In the genomic region with DNA sequence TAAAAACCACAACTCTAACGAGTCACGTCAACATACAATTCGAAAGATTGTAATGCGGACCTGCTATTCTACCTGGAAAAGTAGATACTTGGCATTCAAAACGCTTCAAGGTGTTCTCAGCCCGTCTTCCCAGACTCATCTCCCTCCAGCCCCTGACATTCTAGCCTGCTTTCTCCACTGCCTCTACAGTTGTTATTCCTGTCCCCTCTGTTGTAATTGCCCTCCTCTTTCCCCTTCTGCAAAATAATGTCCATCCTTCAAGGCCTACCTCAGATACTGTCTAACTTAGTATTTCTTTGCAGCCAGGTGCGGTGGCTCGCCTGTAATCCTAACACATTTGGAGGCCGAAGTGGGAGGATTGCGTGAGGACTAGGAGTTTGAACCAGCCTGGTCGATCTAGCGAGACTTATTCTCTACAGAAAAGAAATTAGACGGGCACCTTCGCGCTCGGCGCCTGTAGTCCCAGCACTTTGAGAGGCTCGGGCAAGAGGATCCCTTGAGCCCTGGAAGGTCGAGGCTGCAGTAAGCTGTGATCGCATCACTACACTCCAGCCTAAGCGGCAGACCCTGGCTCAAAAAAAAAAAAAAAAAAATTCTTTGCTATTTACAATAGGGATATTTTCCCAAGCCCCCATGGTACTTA, we compare ENCODE assay signal across 8 cellular contexts. TPM values are rescaled to one million over a fixed set of nuclear protein-coding genes. Genes with fewer than 3 reads are reported as not detected.
DNase-seq lines count a peak whose midpoint lies in the region; ATAC-seq, FAIRE-seq and TF ChIP-seq lines count a peak whose summit lies in the region.

No MANE protein-coding gene starts in this region.

- TF ChIP-seq CTCF in keratinocyte (optimal IDR thresholded peaks at IDR 0.05 in 1 of 3, IDR thresholded peaks at IDR 0.05 in 1 of 3, conservative IDR thresholded peaks at IDR 0.05 in 1 of 3; ENCODE audit: extremely low read depth in 1 of 3, insufficient read depth in 2 of 3, low read length in 3 of 3): no peak
- TF ChIP-seq CTCF in thoracic aorta (IDR thresholded peaks at IDR 0.05): no peak

- no peaks in the 10 kb centered on the region for H4K20me1 ChIP-seq in keratinocyte (ENCODE audit: control insufficient read depth, extremely low read depth, insufficient read depth, low read length)

- intact Hi-C loops in activated CD4-positive, alpha-beta T cell treated with anti-CD3 and anti-CD28 coated beads, Interleukin-2, amount 10 ng/mL, durations not matched to agents 24 days and 14 days (cut with micrococcal nuclease): loop anchor here (1.0 to 2.0 kb wide), 5 partner anchors 34 to 343 kb away; a partner anchor contains a TSS

- peak overlapping the region; percentile 89 for H3K9ac ChIP-seq in keratinocyte (ENCODE audit: control insufficient read depth, extremely low read depth, insufficient read depth, low read length)

- peaks cover 26% of the 10 kb centered on the region for H3K36me3 Mint-ChIP-seq in activated CD4-positive, alpha-beta T cell treated with anti-CD3 and anti-CD28 coated beads, Interleukin-2, amount 10 ng/mL, durations not matched to agents 24 days and 14 days (ENCODE audit: low read depth)
- peaks cover 2% of the 10 kb centered on the region for H3K36me3 Mint-ChIP-seq in activated naive CD8-positive, alpha-beta T cell

- peaks cover 3% of the 10 kb centered on the region for H3K9me3 Mint-ChIP-seq in activated CD4-positive, alpha-beta T cell treated with anti-CD3 and anti-CD28 coated beads, Interleukin-2, amount 10 ng/mL, durations not matched to agents 24 days and 14 days
- H3K9me3 Mint-ChIP-seq in activated naive CD8-positive, alpha-beta T cell (ENCODE audit: low read depth): no peaks in the 10 kb centered on the region

- H3K4me2 ChIP-seq in keratinocyte (ENCODE audit: control insufficient read depth, extremely low read depth, insufficient read depth, low read depth, low read length): peak overlapping the region; percentile 91

- dilution Hi-C loops in keratinocyte (cut with MboI; ENCODE audit: extremely low pct_ligation_motif_present, low sequenced_read_pairs): no loop called here

- H3K27ac Mint-ChIP-seq in activated CD4-positive, alpha-beta T cell treated with anti-CD3 and anti-CD28 coated beads, Interleukin-2, amount 10 ng/mL, durations not matched to agents 24 days and 14 days: peak overlapping the region; percentile 94
- H3K27ac Mint-ChIP-seq in activated naive CD8-positive, alpha-beta T cell: peak overlapping the region; percentile 99

- no peaks in the 10 kb centered on the region for H3K9me1 ChIP-seq in keratinocyte (ENCODE audit: control insufficient read depth, extremely low read depth, insufficient read depth, low read length)

- no peak for DNase-seq in activated CD4-positive, alpha-beta T cell treated with anti-CD3 and anti-CD28 coated beads, Interleukin-2, amount 10 ng/mL, durations not matched to agents 24 days and 14 days
- no peak for DNase-seq in activated CD4-positive, alpha-beta T cell treated with anti-CD3 and anti-CD28 coated beads, Interleukin-2, amount 50 U/mL, for 1 hour
- no peak for DNase-seq in keratinocyte (ENCODE audit: low read depth, low spot score)
- no peak for DNase-seq in thoracic aorta (ENCODE audit: low spot score)
- DNase-seq in amniotic stem cell (lab: John Stamatoyannopoulos, UW): no peak

- H3K9me3 ChIP-seq in keratinocyte (ENCODE audit: control insufficient read depth, low read depth, low read length) (no peaks in the 10 kb centered on the region), thoracic aorta (no peaks in the 10 kb centered on the region)

- peaks cover 29% of the 10 kb centered on the region for H3K79me2 ChIP-seq in keratinocyte (ENCODE audit: control insufficient read depth, insufficient read depth, low read length)

- peaks cover 11% of the 10 kb centered on the region for H3K4me1 Mint-ChIP-seq in activated CD4-positive, alpha-beta T cell treated with anti-CD3 and anti-CD28 coated beads, Interleukin-2, amount 10 ng/mL, durations not matched to agents 24 days and 14 days
- peaks cover 26% of the 10 kb centered on the region for H3K4me1 Mint-ChIP-seq in activated naive CD8-positive, alpha-beta T cell (ENCODE audit: low read depth)

- peaks cover 6% of the 10 kb centered on the region for H3K4me1 ChIP-seq in keratinocyte (ENCODE audit: control insufficient read depth, extremely low read depth, insufficient read depth, low read length)
- H3K4me1 ChIP-seq in thoracic aorta (ENCODE audit: control insufficient read depth in 1 of 2, low read depth in 2 of 2): peaks cover 12 to 40% of the 10 kb centered on the region in 2 donors

- H2AFZ ChIP-seq in keratinocyte (ENCODE audit: control insufficient read depth, low read length): peak overlapping the region; percentile 93

- H3K4me3 ChIP-seq in keratinocyte (ENCODE audit: control insufficient read depth in 2 of 3, extremely low read depth in 1 of 3, insufficient read depth in 2 of 3, low read depth in 1 of 3, low read length in 3 of 3) (peak overlapping the region; percentile 54 to 88 (median 79)), thoracic aorta (peak overlapping the region; percentile 79)

- peaks cover 8% of the 10 kb centered on the region in 2 experiments for H3K36me3 ChIP-seq in keratinocyte (ENCODE audit: control insufficient read depth in 2 of 2, extremely low read depth in 1 of 2, insufficient read depth in 2 of 2, low read length in 2 of 2)
- H3K36me3 ChIP-seq in thoracic aorta: peaks cover 5% of the 10 kb centered on the region

- no peaks in the 10 kb centered on the region for H3K27me3 Mint-ChIP-seq in activated CD4-positive, alpha-beta T cell treated with anti-CD3 and anti-CD28 coated beads, Interleukin-2, amount 10 ng/mL, durations not matched to agents 24 days and 14 days
- no peaks in the 10 kb centered on the region for H3K27me3 Mint-ChIP-seq in activated naive CD8-positive, alpha-beta T cell

- H3K27me3 ChIP-seq in keratinocyte (ENCODE audit: control insufficient read depth, extremely low read depth, insufficient read depth, low read length) (no peaks in the 10 kb centered on the region), thoracic aorta (replicated peaks; ENCODE audit: insufficient read depth) (no peaks in the 10 kb centered on the region)

- no peak for ATAC-seq in thoracic aorta (ENCODE audit: insufficient number of reproducible peaks, low FRiP score, low read depth)
- ATAC-seq in GM19452 (IDR thresholded peaks at IDR 0.05; ENCODE audit: unreplicated experiment): no peak
- ATAC-seq in HG03095 (IDR thresholded peaks at IDR 0.05; ENCODE audit: unreplicated experiment): no peak

- FAIRE-seq in keratinocyte (lab: Jason Lieb, UNC): no peak

- H3K4me3 Mint-ChIP-seq in activated CD4-positive, alpha-beta T cell treated with anti-CD3 and anti-CD28 coated beads, Interleukin-2, amount 10 ng/mL, durations not matched to agents 24 days and 14 days: peak overlapping the region; percentile 93
- peak overlapping the region; percentile 99 for H3K4me3 Mint-ChIP-seq in activated naive CD8-positive, alpha-beta T cell

- H3K27ac ChIP-seq in keratinocyte (ENCODE audit: control insufficient read depth, insufficient read depth, low read length) (peak overlapping the region; percentile 86), thoracic aorta (peak overlapping the region; percentile 83 to 90)

RNA-seq across cellular contexts. Expression of a gene that starts 0.8 kb away (rescaled TPM):
- total RNA-seq in activated CD4-positive, alpha-beta T cell treated with anti-CD3 and anti-CD28 coated beads, Interleukin-2, amount 10 ng/mL, durations not matched to agents 24 days and 14 days: 123 and 135 TPM in 2 replicates
- polyA plus RNA-seq in keratinocyte: 22.0 to 39.3 TPM (median 25.6 TPM) in 3 replicates
- 163 TPM for polyA plus RNA-seq in keratinocyte (2011; ENCODE audit: low read depth)
- 23.5 and 25.8 TPM in 2 replicates for polyA plus RNA-seq in keratinocyte (2011; cell fraction: cytosol; rRNA removed)
- 17.6 and 29.3 TPM in 2 replicates for polyA plus RNA-seq in keratinocyte (2011; cell fraction: nucleus; rRNA removed)
- polyA plus RNA-seq in keratinocyte (2012; ENCODE audit: low replicate concordance): 71.6 and 78.1 TPM in 2 replicates
- polyA minus RNA-seq in keratinocyte: 9.0 to 22.2 TPM (median 18.9 TPM) in 3 replicates
- 7.5 TPM for polyA minus RNA-seq in keratinocyte (2011; cell fraction: cytosol; rRNA and poly(A)+ RNA removed)
- 11.4 and 16.7 TPM in 2 replicates for polyA minus RNA-seq in keratinocyte (2011; cell fraction: nucleus; rRNA and poly(A)+ RNA removed)
- 10 to 100 TPM; 37.0 to 59.8 TPM for total RNA-seq in thoracic aorta

RNA-seq across cellular contexts. Expression of a gene that starts 33.2 kb away (rescaled TPM):
- total RNA-seq in activated CD4-positive, alpha-beta T cell treated with anti-CD3 and anti-CD28 coated beads, Interleukin-2, amount 10 ng/mL, durations not matched to agents 24 days and 14 days: 119 and 140 TPM in 2 replicates
- polyA plus RNA-seq in keratinocyte: 67.9 to 140 TPM (median 77.9 TPM) in 3 replicates
- polyA plus RNA-seq in keratinocyte (2011; ENCODE audit: low read depth): 70.5 TPM
- 58.6 and 93.3 TPM in 2 replicates for polyA plus RNA-seq in keratinocyte (2011; cell fraction: cytosol; rRNA removed)
- 46.3 and 62.5 TPM in 2 replicates for polyA plus RNA-seq in keratinocyte (2011; cell fraction: nucleus; rRNA removed)
- polyA plus RNA-seq in keratinocyte (2012; ENCODE audit: low replicate concordance): 90.7 and 112 TPM in 2 replicates
- polyA minus RNA-seq in keratinocyte: 16.4 to 52.5 TPM (median 23.5 TPM) in 3 replicates
- polyA minus RNA-seq in keratinocyte (2011; cell fraction: cytosol; rRNA and poly(A)+ RNA removed): 52.6 TPM
- polyA minus RNA-seq in keratinocyte (2011; cell fraction: nucleus; rRNA and poly(A)+ RNA removed): 25.7 and 45.0 TPM in 2 replicates
- 100 to 1,000 TPM in 1 of 2 donors, 10 to 100 TPM in 1; 59.0 to 101 TPM for total RNA-seq in thoracic aorta
